8 cellular contexts compared by ENCODE assay signal in genomic region chr5:4862500-4862899, GRCh38.
DNase-seq lines count a peak whose midpoint lies in the region; ATAC-seq, FAIRE-seq and TF ChIP-seq lines count a peak whose summit lies in the region.

No MANE protein-coding gene starts in this region.

- H3K79me2 ChIP-seq in K562 (ENCODE audit: control insufficient read depth, insufficient read depth, low read length) = no peaks in the 10 kb centered on the region

- no peaks in the 10 kb centered on the region for H3K4me1 ChIP-seq in K562 (replicated peaks in 1 of 2; ENCODE audit: control insufficient read depth in 2 of 2, insufficient read depth in 2 of 2, low read length in 2 of 2)

- TF ChIP-seq EP300 in K562 (IDR thresholded peaks at IDR 0.05; ENCODE audit: low read length) = no peak

- no peak overlapping the region for H3K27ac ChIP-seq in K562 (ENCODE audit: extremely low read depth, low read depth, low read length)

- H3K9me3 ChIP-seq in K562 (replicated peaks; ENCODE audit: control insufficient read depth, insufficient read depth, low read depth, low read length) = no peaks in the 10 kb centered on the region

- no peak overlapping the region for H3K4me3 Mint-ChIP-seq in activated naive CD4-positive, alpha-beta T cell treated with anti-CD3 and anti-CD28 coated beads, Interleukin-2, amount 10 ng/mL, durations not matched to agents 7 days and 5 days

- no peaks in the 10 kb centered on the region for H3K27me3 Mint-ChIP-seq in activated naive CD4-positive, alpha-beta T cell treated with anti-CD3 and anti-CD28 coated beads, Interleukin-2, amount 10 ng/mL, durations not matched to agents 7 days and 5 days

- H3K36me3 Mint-ChIP-seq in activated naive CD4-positive, alpha-beta T cell treated with anti-CD3 and anti-CD28 coated beads, Interleukin-2, amount 10 ng/mL, durations not matched to agents 7 days and 5 days = no peaks in the 10 kb centered on the region

- no peak overlapping the region for H2AFZ ChIP-seq in K562 (ENCODE audit: low read depth, low read length)

- FAIRE-seq in K562 (lab: Jason Lieb, UNC) = peak; percentile 85

- H3K9me3 Mint-ChIP-seq in activated naive CD4-positive, alpha-beta T cell treated with anti-CD3 and anti-CD28 coated beads, Interleukin-2, amount 10 ng/mL, durations not matched to agents 7 days and 5 days = peaks cover 3% of the 10 kb centered on the region

- POLR2A ChIA-PET in K562 (lab: Yijun Ruan, JAX) = no interaction called here

- ATAC-seq in K562 (peak; percentile 55), HG03432 (IDR thresholded peaks at IDR 0.05; ENCODE audit: unreplicated experiment) (no peak)

- no peak overlapping the region for H3K27ac Mint-ChIP-seq in activated naive CD4-positive, alpha-beta T cell treated with anti-CD3 and anti-CD28 coated beads, Interleukin-2, amount 10 ng/mL, durations not matched to agents 7 days and 5 days

- CTCF ChIA-PET in K562 (lab: Yijun Ruan, JAX; ENCODE audit: low intra/inter-chr PET ratio) = no interaction called here
- CTCF ChIA-PET in activated naive CD4-positive, alpha-beta T cell treated with anti-CD3 and anti-CD28 coated beads, Interleukin-2, amount 10 ng/mL, durations not matched to agents 7 days and 5 days (lab: Charles Lee) = no interaction called here

- no TSS peak for BruUV-seq in K562 (replicated peaks; lab: Mats Ljungman, UMichigan)

- no peak for TF ChIP-seq POLR2A in K562 (conservative IDR thresholded peaks at IDR 0.05)

- DNase-seq in NCI-H146 (lab: John Stamatoyannopoulos, UW) = peak; percentile 16
- DNase-seq in NCI-H146 treated with DMSO at 0.1 percent for 48 hours (lab: John Stamatoyannopoulos, UW; ENCODE audit: unreplicated experiment) = no peak
- DNase-seq in NCI-H2196 treated with DMSO at 0.1 percent for 48 hours (lab: John Stamatoyannopoulos, UW; ENCODE audit: unreplicated experiment) = peak; percentile 30
- peak; percentile 24 to 54 (median 48) for DNase-seq in K562 (ENCODE audit: extremely low read depth in 1 of 4, low spot score in 3 of 4)
- peak; percentile 50 to 61 for DNase-seq in lung microvascular endothelial cell (ENCODE audit: low read depth in 2 of 2)
- DNase-seq in activated naive CD4-positive, alpha-beta T cell treated with anti-CD3 and anti-CD28 coated beads, Interleukin-2, amount 10 ng/mL, durations not matched to agents 7 days and 5 days = no peak
- no peak for DNase-seq in stimulated activated CD4-positive, alpha-beta T cell treated with anti-CD3 and anti-CD28 coated beads, Interleukin-1b, Interleukin-23, amount 100 ng/mL, for 48 hours

- no peak overlapping the region for H3K4me2 ChIP-seq in K562 (ENCODE audit: insufficient read depth, low read length)

- no peaks in the 10 kb centered on the region for H3K4me1 Mint-ChIP-seq in activated naive CD4-positive, alpha-beta T cell treated with anti-CD3 and anti-CD28 coated beads, Interleukin-2, amount 10 ng/mL, durations not matched to agents 7 days and 5 days

- peak in 2 of 3 experiments; percentile 43 to 80; a peak in 3 of 6 replicates for TF ChIP-seq CTCF in K562 (IDR thresholded peaks at IDR 0.05 in 2 of 3, conservative IDR thresholded peaks at IDR 0.05 in 1 of 3; ENCODE audit: insufficient read depth in 2 of 3, low read depth in 1 of 3, low read length in 3 of 3)

- H3K9ac ChIP-seq in K562 (ENCODE audit: insufficient read depth in 1 of 2, low read depth in 2 of 2, low read length in 2 of 2) = no peak overlapping the region

- H3K27me3 ChIP-seq in K562 (ENCODE audit: control insufficient read depth in 2 of 2, insufficient read depth in 2 of 2, low read length in 2 of 2) = no peaks in the 10 kb centered on the region

- H3K36me3 ChIP-seq in K562 (ENCODE audit: control insufficient read depth, insufficient read depth, low read length) = no peaks in the 10 kb centered on the region

- in situ Hi-C loops in K562 (cut with MboI) = no loop called here

- H3K4me3 ChIP-seq in K562 = no peak overlapping the region

- peak; percentile 76 to 90 for TF ChIP-seq RAD21 in K562 (CRISPR knock-in tag; conservative IDR thresholded peaks at IDR 0.05 in 1 of 2, IDR thresholded peaks at IDR 0.05 in 1 of 2)

- no peaks in the 10 kb centered on the region for H3K9me1 ChIP-seq in K562 (ENCODE audit: control insufficient read depth, insufficient read depth, low read length)

- intact Hi-C loops in K562 (cut with micrococcal nuclease) = no loop called here

- no peaks in the 10 kb centered on the region for H4K20me1 ChIP-seq in K562 (replicated peaks; ENCODE audit: control insufficient read depth, insufficient read depth, low read length)

- WGBS in K562 (ENCODE audit: insufficient coverage, low coverage, missing lambda C conversion rate) = 0% methylated on average over 1 of the region's 1 CpG

TF ChIP-seq in K562, 482 proteins besides CTCF, POLR2A, EP300 and RAD21:
- TF ChIP-seq ADNP (tag; IDR thresholded peaks at IDR 0.05) = no peak
- peak; percentile 58; the same call in 1 of the 2 replicates for TF ChIP-seq DEAF1 (CRISPR knock-in tag; IDR thresholded peaks at IDR 0.05)
- 0 out of 2 replicates have a peak, but pooled peaks have one; percentile 28 for TF ChIP-seq SMC3 (conservative IDR thresholded peaks at IDR 0.05; ENCODE audit: insufficient read depth, low read depth, low read length)

Comparison
In these comparisons a context has a peak if more than half of its experiments do, and no peak if none do; other contexts are left out.
1. DNase-seq: peak in NCI-H146 (single experiment), NCI-H2196 treated with DMSO at 0.1 percent for 48 hours (single experiment), K562 (4 of 4) and lung microvascular endothelial cell (2 of 2); none in NCI-H146 treated with DMSO at 0.1 percent for 48 hours (single experiment), activated naive CD4-positive, alpha-beta T cell treated with anti-CD3 and anti-CD28 coated beads, Interleukin-2, amount 10 ng/mL, durations not matched to agents 7 days and 5 days (single experiment) and stimulated activated CD4-positive, alpha-beta T cell treated with anti-CD3 and anti-CD28 coated beads, Interleukin-1b, Interleukin-23, amount 100 ng/mL, for 48 hours (single experiment).